ENCODE assay signal across 25 cellular contexts in the genomic region with DNA sequence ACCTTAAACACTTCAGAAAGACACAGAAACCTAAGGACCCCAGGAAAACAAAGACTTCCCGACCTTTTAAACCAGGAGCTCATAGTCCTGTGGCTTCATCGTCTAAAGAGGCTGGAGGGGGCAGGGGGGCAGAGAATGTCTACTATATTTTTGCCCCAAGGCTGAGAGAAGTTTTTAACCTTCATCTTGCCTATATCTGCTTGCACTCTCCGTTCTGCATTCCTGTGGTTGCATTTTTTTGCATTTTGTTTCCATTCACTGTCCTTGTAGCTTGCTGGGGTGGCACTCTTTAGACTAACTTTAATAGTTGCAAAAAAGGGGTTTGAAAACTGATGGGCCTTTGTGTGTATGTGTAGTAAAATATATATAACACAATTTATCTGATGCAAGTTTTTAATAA. TPM values are rescaled to one million over a fixed set of nuclear protein-coding genes. Genes with fewer than 3 reads are reported as not detected.
DNase-seq lines count a peak whose midpoint lies in the region; ATAC-seq, FAIRE-seq and TF ChIP-seq lines count a peak whose summit lies in the region.
"Had no signal": no experiment of that assay in that cellular context is flagged by ENCODE, and none has a peak within 500 bp of the region (broad histone marks: within the 10 kb centered on the region; RNA-seq: fewer than 3 reads in every experiment).

No MANE protein-coding gene starts in this region.

- DNase-seq in NOMO-1 treated with DMSO at 0.1 percent for 48 hours (lab: John Stamatoyannopoulos, UW; ENCODE audit: unreplicated experiment) (peak; percentile 6), NOMO-1 treated with dmso at 0.1 percent for 144 hours (lab: John Stamatoyannopoulos, UW; ENCODE audit: unreplicated experiment) (no peak), RPMI8226 (peak; percentile 25), choroid plexus epithelial cell (ENCODE audit: low read depth) (peak; percentile 61), frontal cortex (ENCODE audit: low spot score in 2 of 2) (no peak), nucleus accumbens (lab: John Stamatoyannopoulos, UW) (no peak)
- DNase-seq: 8988T; activated CD4-positive, alpha-beta T cell treated with anti-CD3 and anti-CD28 coated beads, Interleukin-2, amount 10 ng/mL, durations not matched to agents 7 days and 5 days; body of pancreas; Calu3; cortex of kidney; GDM1; left cardiac atrium; mucosa of descending colon; NCI-H1048; NCI-H510A treated with DMSO at 0.1 percent for 48 hours; stimulated activated CD4-positive, alpha-beta T cell treated with anti-CD3 and anti-CD28 coated beads, Interleukin-12 subunit alpha, Interleukin-12 subunit beta, amount 100 ng/mL, for 4 hours had no signal

- TF ChIP-seq CTCF in choroid plexus epithelial cell (conservative IDR thresholded peaks at IDR 0.05; ENCODE audit: low read depth, low read length): no peak

- no peak for FAIRE-seq in frontal cortex (lab: Jason Lieb, UNC)
- FAIRE-seq: endothelial cell of umbilical vein, GM12892, HepG2 had no signal

- no peak overlapping the region for H3K4me3 ChIP-seq in choroid plexus epithelial cell (ENCODE audit: low read depth, low read length)
- H3K4me3 ChIP-seq: BLaER1, body of pancreas, mucosa of descending colon, neural progenitor cell, thoracic aorta had no signal

- ATAC-seq in HG03139 (IDR thresholded peaks at IDR 0.05; ENCODE audit: unreplicated experiment) (no peak), GM18502 (IDR thresholded peaks at IDR 0.05; ENCODE audit: poor library complexity, unreplicated experiment) (no peak)
- ATAC-seq: body of pancreas, HepG2, left cardiac atrium, mucosa of descending colon had no signal

RNA-seq across cellular contexts. Expression of a gene that starts 23.7 kb away (rescaled TPM):
- 282 TPM for total RNA-seq in frontal cortex
- total RNA-seq: HepG2 had no signal

Comparison
In these comparisons a context has a peak if more than half of its experiments do, and no peak if none do; other contexts are left out.
1. DNase-seq: peak in NOMO-1 treated with DMSO at 0.1 percent for 48 hours (single experiment), RPMI8226 (single experiment) and choroid plexus epithelial cell (single experiment); none in NOMO-1 treated with dmso at 0.1 percent for 144 hours (single experiment), frontal cortex (0 of 2) and nucleus accumbens (0 of 56).